ENCODE assay signal across 30 cellular contexts in genomic region chr22:45992737-45993136, GRCh38. TPM values are rescaled to one million over a fixed set of nuclear protein-coding genes. Genes with fewer than 3 reads are reported as not detected.
"Had no signal": no experiment of that assay in that cellular context is flagged by ENCODE, and none has a peak within 500 bp of the region (broad histone marks: within the 10 kb centered on the region; RNA-seq: fewer than 3 reads in every experiment).

No MANE protein-coding gene starts in this region.

- DNase-seq: activated CD4-positive, alpha-beta memory T cell treated with anti-CD3 and anti-CD28 coated beads for 36 hours; activated CD4-positive, alpha-beta T cell treated with anti-CD3 and anti-CD28 coated beads, Interleukin-2, amount 10 ng/mL, durations not matched to agents 24 days and 14 days; activated CD8-positive, alpha-beta memory T cell treated with anti-CD3 and anti-CD28 coated beads, Interleukin-2, amount 50 U/mL, for 4 hours; activated gamma-delta T cell treated with Interleukin-2 at 50 U/mL for 16 hours; activated naive CD4-positive, alpha-beta T cell treated with anti-CD3 and anti-CD28 coated beads for 36 hours; activated naive CD8-positive, alpha-beta T cell treated with anti-CD3 and anti-CD28 coated beads for 36 hours; activated T-cell treated with anti-CD3 and anti-CD28 coated beads for 4 hours; activated T-cell treated with anti-CD3 and anti-CD28 coated beads, Interleukin-2, amount 50 U/mL, for 4 hours; amniotic stem cell; aorta; brain microvascular endothelial cell; MM.1S; MV-4-11; NCI-H1092; NCI-H1436 treated with DMSO at 0.1 percent for 48 hours; NCI-H1694 treated with DMSO at 0.1 percent for 48 hours; NCI-H2029 treated with DMSO at 0.1 percent for 48 hours; NCI-H2107; NCI-H2171; NCI-H510A; NCI-H526; NCI-H748 treated with DMSO at 0.1 percent for 48 hours; Right ventricle myocardium superior had no signal

- H3K4me3 Mint-ChIP-seq: activated CD4-positive, alpha-beta memory T cell treated with anti-CD3 and anti-CD28 coated beads for 36 hours; activated CD4-positive, alpha-beta T cell treated with anti-CD3 and anti-CD28 coated beads, Interleukin-2, amount 10 ng/mL, durations not matched to agents 24 days and 14 days; activated naive CD4-positive, alpha-beta T cell treated with anti-CD3 and anti-CD28 coated beads for 36 hours; activated naive CD8-positive, alpha-beta T cell treated with anti-CD3 and anti-CD28 coated beads for 36 hours; activated T-cell treated with anti-CD3 and anti-CD28 coated beads, Interleukin-2, amount 50 U/mL, for 4 hours; activated T-helper 1 cell treated with anti-CD3 and anti-CD28 coated beads, Interleukin-12 subunit alpha, Interleukin-12 subunit beta, Interleukin-2, Interleukin-4 antibody, amounts not matched to agents 30 ng/mL and 10 ng/mL and 1 ng/mL, durations not matched to agents 14 hours and 24 hours and 36 hours; T-helper 1 cell treated with Interleukin-12 subunit alpha and Interleukin-12 subunit beta and Interleukin-4 antibody, amounts not matched to agents 30 μg/mL and 1 μg/mL, for 36 hours; T-helper 2 cell treated with Interferon-gamma antibody and Interleukin-4, amounts not matched to agents 5 μg/mL and 100 μg/mL, for 36 hours had no signal

- H3K36me3 ChIP-seq: brain microvascular endothelial cell, cardiac muscle cell had no signal

- H3K27ac Mint-ChIP-seq: activated CD4-positive, alpha-beta memory T cell treated with anti-CD3 and anti-CD28 coated beads for 36 hours; activated CD4-positive, alpha-beta T cell treated with anti-CD3 and anti-CD28 coated beads, Interleukin-2, amount 10 ng/mL, durations not matched to agents 24 days and 14 days; activated naive CD4-positive, alpha-beta T cell treated with anti-CD3 and anti-CD28 coated beads for 36 hours; activated naive CD8-positive, alpha-beta T cell treated with anti-CD3 and anti-CD28 coated beads for 36 hours; activated T-helper 1 cell treated with anti-CD3 and anti-CD28 coated beads, Interleukin-12 subunit alpha, Interleukin-12 subunit beta, Interleukin-2, Interleukin-4 antibody, amounts not matched to agents 30 ng/mL and 10 ng/mL and 1 ng/mL, durations not matched to agents 14 hours and 24 hours and 36 hours; T-helper 1 cell treated with Interleukin-12 subunit alpha and Interleukin-12 subunit beta and Interleukin-4 antibody, amounts not matched to agents 30 μg/mL and 1 μg/mL, for 36 hours; T-helper 2 cell treated with Interferon-gamma antibody and Interleukin-4, amounts not matched to agents 5 μg/mL and 100 μg/mL, for 36 hours had no signal

- H3K4me3 ChIP-seq: cardiac muscle cell had no signal

- ATAC-seq: activated T-cell treated with anti-CD3 and anti-CD28 coated beads, Interleukin-2, amount 50 U/mL, for 4 hours had no signal

- H3K27me3 ChIP-seq: brain microvascular endothelial cell had no signal

- H3K4me1 Mint-ChIP-seq: activated CD4-positive, alpha-beta T cell treated with anti-CD3 and anti-CD28 coated beads, Interleukin-2, amount 10 ng/mL, durations not matched to agents 24 days and 14 days; activated naive CD8-positive, alpha-beta T cell treated with anti-CD3 and anti-CD28 coated beads for 36 hours had no signal

- H3K9me3 Mint-ChIP-seq: activated CD4-positive, alpha-beta memory T cell treated with anti-CD3 and anti-CD28 coated beads for 36 hours; activated CD4-positive, alpha-beta T cell treated with anti-CD3 and anti-CD28 coated beads, Interleukin-2, amount 10 ng/mL, durations not matched to agents 24 days and 14 days; activated naive CD8-positive, alpha-beta T cell treated with anti-CD3 and anti-CD28 coated beads for 36 hours; activated T-cell treated with anti-CD3 and anti-CD28 coated beads, Interleukin-2, amount 50 U/mL, for 4 hours; activated T-helper 1 cell treated with anti-CD3 and anti-CD28 coated beads, Interleukin-12 subunit alpha, Interleukin-12 subunit beta, Interleukin-2, Interleukin-4 antibody, amounts not matched to agents 30 ng/mL and 10 ng/mL and 1 ng/mL, durations not matched to agents 14 hours and 24 hours and 36 hours; T-helper 1 cell treated with Interleukin-12 subunit alpha and Interleukin-12 subunit beta and Interleukin-4 antibody, amounts not matched to agents 30 μg/mL and 1 μg/mL, for 36 hours; T-helper 2 cell treated with Interferon-gamma antibody and Interleukin-4, amounts not matched to agents 5 μg/mL and 100 μg/mL, for 36 hours had no signal

- FAIRE-seq: TTC549 had no signal

- H3K36me3 Mint-ChIP-seq: activated CD4-positive, alpha-beta memory T cell treated with anti-CD3 and anti-CD28 coated beads for 36 hours; activated naive CD8-positive, alpha-beta T cell treated with anti-CD3 and anti-CD28 coated beads for 36 hours had no signal

- H3K27ac ChIP-seq: brain microvascular endothelial cell, cardiac muscle cell had no signal

RNA-seq across cellular contexts. Expression of gene WNT7B, which starts 15.8 kb away (rescaled TPM):
- total RNA-seq: activated CD4-positive, alpha-beta memory T cell treated with anti-CD3 and anti-CD28 coated beads for 36 hours; activated CD4-positive, alpha-beta T cell treated with anti-CD3 and anti-CD28 coated beads, Interleukin-2, amount 10 ng/mL, durations not matched to agents 24 days and 14 days; activated naive CD4-positive, alpha-beta T cell treated with anti-CD3 and anti-CD28 coated beads for 36 hours; activated naive CD8-positive, alpha-beta T cell treated with anti-CD3 and anti-CD28 coated beads for 36 hours; activated T-helper 1 cell treated with anti-CD3 and anti-CD28 coated beads, Interleukin-12 subunit alpha, Interleukin-12 subunit beta, Interleukin-2, Interleukin-4 antibody, amounts not matched to agents 30 ng/mL and 10 ng/mL and 1 ng/mL, durations not matched to agents 14 hours and 24 hours and 36 hours; aorta; cardiac muscle cell; LHCN-M2; OCI-LY7; Right ventricle myocardium superior had no signal
- polyA plus RNA-seq: aorta, cardiac muscle cell had no signal
